Comparison of ENCODE assay signal across 1 cellular context in genomic region chr14:75422169-75422568, GRCh38.
A peak's percentile ranks its signal among the peaks of the same experiment; 100 is the strongest.
TF ChIP-seq lines count a peak whose summit lies in the region.

No MANE protein-coding gene starts in this region.

TF ChIP-seq in K562, 482 proteins besides CTCF, POLR2A, EP300 and RAD21 (continued from another document):
- no peak for TF ChIP-seq HMG20B (CRISPR knock-in tag; IDR thresholded peaks at IDR 0.05)
- TF ChIP-seq ZNF395 (CRISPR knock-in tag; IDR thresholded peaks at IDR 0.05), result no peak
- no peak for TF ChIP-seq DLX4 (CRISPR knock-in tag; IDR thresholded peaks at IDR 0.05)
- TF ChIP-seq ZNF830 (CRISPR knock-in tag; IDR thresholded peaks at IDR 0.05), result no peak
- TF ChIP-seq HDAC8 (tag; IDR thresholded peaks at IDR 0.05), result no peak
- peak; percentile 52; the same call in 1 of the 2 replicates for TF ChIP-seq MGA (IDR thresholded peaks at IDR 0.05)
- no peak for TF ChIP-seq ZFP91 (CRISPR knock-in tag; IDR thresholded peaks at IDR 0.05)
- TF ChIP-seq RBFOX2 (IDR thresholded peaks at IDR 0.05; ENCODE audit: low read depth, low read length), result no peak
- TF ChIP-seq NFYB (IDR thresholded peaks at IDR 0.05; ENCODE audit: extremely low read depth, insufficient read length), result no peak
- TF ChIP-seq CBFA2T2 (conservative IDR thresholded peaks at IDR 0.05), result no peak
- no peak for TF ChIP-seq ZC3H11A (IDR thresholded peaks at IDR 0.05; ENCODE audit: low read depth, low read length)
